Comparison of ENCODE assay signal across 25 cellular contexts in genomic region chr3:72972706-72973030, GRCh38.
"Had no signal": no experiment of that assay in that cellular context is flagged by ENCODE, and none has a peak within 500 bp of the region (broad histone marks: within the 10 kb centered on the region; RNA-seq: fewer than 3 reads in every experiment).

No MANE protein-coding gene starts in this region.

- H3K27me3 ChIP-seq: cardiac muscle cell, heart right ventricle, upper lobe of right lung had no signal

- H3K9me3 ChIP-seq: heart right ventricle, thoracic aorta, upper lobe of right lung had no signal

- H3K9me3 Mint-ChIP-seq: activated CD4-positive, alpha-beta T cell treated with anti-CD3 and anti-CD28 coated beads, Interleukin-2, amount 10 ng/mL, durations not matched to agents 7 days and 5 days; activated CD8-positive, alpha-beta T cell treated with anti-CD3 and anti-CD28 coated beads for 36 hours; activated naive CD4-positive, alpha-beta T cell treated with anti-CD3 and anti-CD28 coated beads, Interleukin-2, amount 10 ng/mL, durations not matched to agents 7 days and 5 days; activated naive CD8-positive, alpha-beta T cell treated with anti-CD3 and anti-CD28 coated beads, Interleukin-2, amount 50 U/mL, for 24 hours; mesothelial cell of epicardium; natural killer cell treated with Interleukin-12 subunit alpha and Interleukin-12 subunit beta and Interleukin-15 and Interleukin-18, amount 100 ng/mL, for 72 hours; stimulated activated naive B cell treated with anti-CD40 and anti-IgM and Interleukin-4, amounts not matched to agents 10 μg/mL and 1 μg/mL and 100 μg/mL, for 72 hours had no signal

- H3K9ac ChIP-seq: parathyroid adenoma had no signal

- H3K4me3 Mint-ChIP-seq: activated CD4-positive, alpha-beta T cell treated with anti-CD3 and anti-CD28 coated beads, Interleukin-2, amount 10 ng/mL, durations not matched to agents 7 days and 5 days; activated CD8-positive, alpha-beta memory T cell treated with anti-CD3 and anti-CD28 coated beads, Interleukin-2, amount 10 ng/mL, durations not matched to agents 7 days and 5 days; activated CD8-positive, alpha-beta T cell treated with anti-CD3 and anti-CD28 coated beads for 36 hours; activated naive CD4-positive, alpha-beta T cell treated with anti-CD3 and anti-CD28 coated beads, Interleukin-2, amount 10 ng/mL, durations not matched to agents 7 days and 5 days; activated naive CD8-positive, alpha-beta T cell treated with anti-CD3 and anti-CD28 coated beads, Interleukin-2, amount 50 U/mL, for 24 hours; mesothelial cell of epicardium; natural killer cell treated with Interleukin-12 subunit alpha and Interleukin-12 subunit beta and Interleukin-15 and Interleukin-18, amount 100 ng/mL, for 72 hours; stimulated activated naive B cell treated with anti-CD40 and anti-IgM and Interleukin-4, amounts not matched to agents 10 μg/mL and 1 μg/mL and 100 μg/mL, for 72 hours had no signal

- H3K36me3 ChIP-seq: upper lobe of right lung had no signal

- H2AFZ ChIP-seq: parathyroid adenoma had no signal

- H3K36me3 Mint-ChIP-seq: activated naive CD4-positive, alpha-beta T cell treated with anti-CD3 and anti-CD28 coated beads, Interleukin-2, amount 10 ng/mL, durations not matched to agents 7 days and 5 days; natural killer cell treated with Interleukin-12 subunit alpha and Interleukin-12 subunit beta and Interleukin-15 and Interleukin-18, amount 100 ng/mL, for 72 hours; stimulated activated naive B cell treated with anti-CD40 and anti-IgM and Interleukin-4, amounts not matched to agents 10 μg/mL and 1 μg/mL and 100 μg/mL, for 72 hours had no signal

- ATAC-seq: activated CD8-positive, alpha-beta memory T cell treated with anti-CD3 and anti-CD28 coated beads, Interleukin-2, amount 10 ng/mL, durations not matched to agents 7 days and 5 days; activated CD8-positive, alpha-beta T cell treated with anti-CD3 and anti-CD28 coated beads for 36 hours; activated naive CD8-positive, alpha-beta T cell treated with anti-CD3 and anti-CD28 coated beads, Interleukin-2, amount 50 U/mL, for 24 hours; natural killer cell treated with Interleukin-12 subunit alpha and Interleukin-12 subunit beta and Interleukin-15 and Interleukin-18, amount 100 ng/mL, for 72 hours; sciatic nerve; stimulated activated naive B cell treated with anti-CD40 and anti-IgM and Interleukin-4, amounts not matched to agents 10 μg/mL and 1 μg/mL and 100 μg/mL, for 72 hours; upper lobe of right lung had no signal

- FAIRE-seq: small intestine had no signal

- H3K27ac ChIP-seq: cardiac muscle cell, epithelial cell of prostate, heart right ventricle, parathyroid adenoma, thoracic aorta, upper lobe of right lung, VCaP had no signal

- H3K4me1 ChIP-seq: parathyroid adenoma, upper lobe of right lung had no signal

- DNase-seq: activated CD4-positive, alpha-beta T cell treated with anti-CD3 and anti-CD28 coated beads, Interleukin-2, amount 10 ng/mL, durations not matched to agents 7 days and 5 days; activated CD4-positive, CD25-positive, alpha-beta regulatory T cell treated with anti-CD3 and anti-CD28 coated beads, Interleukin-2, amount 50 U/mL, for 72 hours; activated CD8-positive, alpha-beta memory T cell treated with anti-CD3 and anti-CD28 coated beads, Interleukin-2, amount 10 ng/mL, durations not matched to agents 7 days and 5 days; activated CD8-positive, alpha-beta T cell treated with anti-CD3 and anti-CD28 coated beads for 36 hours; activated effector memory CD4-positive, alpha-beta T cell treated with anti-CD3 and anti-CD28 coated beads, Interleukin-2, amount 50 U/mL, for 16 hours; activated naive CD4-positive, alpha-beta T cell treated with anti-CD3 and anti-CD28 coated beads, Interleukin-2, amount 10 ng/mL, durations not matched to agents 7 days and 5 days; activated naive CD8-positive, alpha-beta T cell treated with anti-CD3 and anti-CD28 coated beads, Interleukin-2, amount 50 U/mL, for 24 hours; activated T-cell treated with anti-CD3 and anti-CD28 coated beads for 4 hours; cortex of kidney; heart right ventricle; stimulated activated CD4-positive, alpha-beta T cell treated with anti-CD3 and anti-CD28 coated beads, Interleukin-15, amount 100 ng/mL, for 24 hours; stimulated activated CD4-positive, alpha-beta T cell treated with anti-CD3 and anti-CD28 coated beads, Interleukin-2, amount 100 ng/mL, for 48 hours; stimulated activated CD8-positive, alpha-beta memory T cell treated with anti-CD3 and anti-CD28 coated beads, Interleukin-4, amount 100 ng/mL, for 48 hours; stimulated activated naive B cell treated with anti-CD40 and anti-IgM and Interleukin-4, amounts not matched to agents 10 μg/mL and 1 μg/mL and 100 μg/mL, for 72 hours; upper lobe of right lung had no signal

- H3K27me3 Mint-ChIP-seq: activated CD4-positive, alpha-beta T cell treated with anti-CD3 and anti-CD28 coated beads, Interleukin-2, amount 10 ng/mL, durations not matched to agents 7 days and 5 days; activated naive CD8-positive, alpha-beta T cell treated with anti-CD3 and anti-CD28 coated beads, Interleukin-2, amount 50 U/mL, for 24 hours; natural killer cell treated with Interleukin-12 subunit alpha and Interleukin-12 subunit beta and Interleukin-15 and Interleukin-18, amount 100 ng/mL, for 72 hours had no signal

- H3K27ac Mint-ChIP-seq: activated CD4-positive, alpha-beta T cell treated with anti-CD3 and anti-CD28 coated beads, Interleukin-2, amount 10 ng/mL, durations not matched to agents 7 days and 5 days; activated CD8-positive, alpha-beta memory T cell treated with anti-CD3 and anti-CD28 coated beads, Interleukin-2, amount 10 ng/mL, durations not matched to agents 7 days and 5 days; activated CD8-positive, alpha-beta T cell treated with anti-CD3 and anti-CD28 coated beads for 36 hours; activated naive CD4-positive, alpha-beta T cell treated with anti-CD3 and anti-CD28 coated beads, Interleukin-2, amount 10 ng/mL, durations not matched to agents 7 days and 5 days; activated naive CD8-positive, alpha-beta T cell treated with anti-CD3 and anti-CD28 coated beads, Interleukin-2, amount 50 U/mL, for 24 hours had no signal

- H3K79me2 ChIP-seq: parathyroid adenoma had no signal

- H3K4me3 ChIP-seq: cardiac muscle cell, heart right ventricle, lung, thoracic aorta, upper lobe of right lung had no signal
